Comparison of ENCODE assay signal across 21 cellular contexts in genomic region chr1:19351858-19352257, GRCh38. TPM values are rescaled to one million over a fixed set of nuclear protein-coding genes. Genes with fewer than 3 reads are reported as not detected.
A peak's percentile ranks its signal among the peaks of the same experiment; 100 is the strongest.
DNase-seq lines count a peak whose midpoint lies in the region; ATAC-seq and TF ChIP-seq lines count a peak whose summit lies in the region.
"Had no signal": no experiment of that assay in that cellular context is flagged by ENCODE, and none has a peak within 500 bp of the region (broad histone marks: within the 10 kb centered on the region; RNA-seq: fewer than 3 reads in every experiment).

No MANE protein-coding gene starts in this region.

- H3K27me3 ChIP-seq in GM23338 (ENCODE audit: insufficient read depth) (no peaks in the 10 kb centered on the region), sigmoid colon (no peaks in the 10 kb centered on the region), dorsolateral prefrontal cortex (no peaks in the 10 kb centered on the region)
- H3K27me3 ChIP-seq: body of pancreas, heart left ventricle, MG63, SJCRH30 had no signal

- POLR2A ChIA-PET in WTC11 (lab: Charles Lee), result no interaction called here

- H3K79me2 ChIP-seq in GM23338 (replicated peaks; ENCODE audit: insufficient read depth), result peaks cover 7% of the 10 kb centered on the region; the same call in 1 of the 2 replicates

- H3K27ac ChIP-seq in GM23338 (ENCODE audit: low read depth) (no peak overlapping the region), sigmoid colon (peak overlapping the region; percentile 62 to 73 (median 69)), dorsolateral prefrontal cortex (peak overlapping the region in 14 of 59 donors; percentile 7 to 72 (median 47))
- H3K27ac ChIP-seq: body of pancreas, SJCRH30 had no signal

- H3K36me3 Mint-ChIP-seq in GM23338 (ENCODE audit: low read depth) (peaks cover 51% of the 10 kb centered on the region), WTC11 (peaks cover 43% of the 10 kb centered on the region), glutamatergic neuron (ENCODE audit: unreplicated experiment) (no peaks in the 10 kb centered on the region), natural killer cell (no peaks in the 10 kb centered on the region)

- 81 to 87% methylated on average over 11 of the region's 11 CpGs for WGBS in sigmoid colon, 2 donors

- H3K27ac Mint-ChIP-seq in GM23338 (peak overlapping the region; percentile 52; the same call in 1 of the 2 replicates), WTC11 (peak overlapping the region; percentile 91; the same call in 1 of the 2 replicates), glutamatergic neuron (ENCODE audit: unreplicated experiment) (peak overlapping the region; percentile 66), natural killer cell (no peak overlapping the region)
- H3K27ac Mint-ChIP-seq: activated CD8-positive, alpha-beta T cell treated with anti-CD3 and anti-CD28 coated beads for 36 hours had no signal

- H3K4me3 ChIP-seq in GM23338 (no peak overlapping the region), sigmoid colon (no peak overlapping the region), dorsolateral prefrontal cortex (no peak overlapping the region)
- H3K4me3 ChIP-seq: body of pancreas, heart left ventricle, MG63, SJCRH30 had no signal

- H3F3A ChIP-seq in GM23338 (replicated peaks; ENCODE audit: low read depth), result 0 out of 2 replicates have a peak, but pooled peaks cover 11% of the 10 kb centered on the region

- no peaks in the 10 kb centered on the region for H3K9me2 ChIP-seq in GM23338 (ENCODE audit: insufficient read depth)

- H3K9me3 Mint-ChIP-seq in GM23338 (no peaks in the 10 kb centered on the region), WTC11 (no peaks in the 10 kb centered on the region), glutamatergic neuron (ENCODE audit: unreplicated experiment) (peaks cover 5% of the 10 kb centered on the region), natural killer cell (no peaks in the 10 kb centered on the region)
- H3K9me3 Mint-ChIP-seq: activated CD8-positive, alpha-beta T cell treated with anti-CD3 and anti-CD28 coated beads for 36 hours had no signal

- H3K4me3 Mint-ChIP-seq in GM23338, result no peak overlapping the region
- H3K4me3 Mint-ChIP-seq in WTC11, result no peak overlapping the region
- no peak overlapping the region for H3K4me3 Mint-ChIP-seq in glutamatergic neuron (ENCODE audit: unreplicated experiment)
- no peak overlapping the region for H3K4me3 Mint-ChIP-seq in natural killer cell
- H3K4me3 Mint-ChIP-seq: activated CD8-positive, alpha-beta T cell treated with anti-CD3 and anti-CD28 coated beads for 36 hours had no signal

- no peaks in the 10 kb centered on the region for H3K9me3 ChIP-seq in sigmoid colon
- H3K9me3 ChIP-seq: body of pancreas, heart left ventricle, MG63, SJCRH30 had no signal

- no peak for TF ChIP-seq EP300 in sigmoid colon (IDR thresholded peaks at IDR 0.05)

- H3K4me1 Mint-ChIP-seq in GM23338, result peaks cover 35% of the 10 kb centered on the region
- H3K4me1 Mint-ChIP-seq in WTC11, result peaks cover 31% of the 10 kb centered on the region
- no peaks in the 10 kb centered on the region for H3K4me1 Mint-ChIP-seq in glutamatergic neuron (ENCODE audit: low read depth, unreplicated experiment)
- H3K4me1 Mint-ChIP-seq in natural killer cell, result peaks cover 0 to 9% of the 10 kb centered on the region in 2 donors

- TF ChIP-seq CTCF in GM23338 (conservative IDR thresholded peaks at IDR 0.05; ENCODE audit: low read depth in 2 of 2) (no peak), WTC11 (IDR thresholded peaks at IDR 0.05) (no peak), glutamatergic neuron (IDR thresholded peaks at IDR 0.05; ENCODE audit: partially characterized antibody, unreplicated experiment) (no peak), sigmoid colon (IDR thresholded peaks at IDR 0.05) (no peak), natural killer cell (IDR thresholded peaks at IDR 0.05) (no peak), dorsolateral prefrontal cortex (IDR thresholded peaks at IDR 0.05 in 54 of 56, conservative IDR thresholded peaks at IDR 0.05 in 2 of 56; ENCODE audit: low read depth in 1 of 56, partially characterized antibody in 56 of 56) (no peak)

- H3K4me1 ChIP-seq in GM23338 (ENCODE audit: insufficient read depth) (peaks cover 16% of the 10 kb centered on the region), sigmoid colon (peaks cover 0 to 56% (median 45%) of the 10 kb centered on the region in 4 donors)
- H3K4me1 ChIP-seq: body of pancreas, SJCRH30 had no signal

- peaks cover 19% of the 10 kb centered on the region for H4K20me1 ChIP-seq in GM23338 (replicated peaks; ENCODE audit: insufficient read depth)

- H3K4me2 ChIP-seq in GM23338, result no peak overlapping the region

- H3K36me3 ChIP-seq in GM23338 (ENCODE audit: insufficient read depth), result 0 out of 2 replicates have a peak, but pooled peaks cover 5% of the 10 kb centered on the region
- H3K36me3 ChIP-seq in sigmoid colon, result peaks cover 33 to 72% (median 41%) of the 10 kb centered on the region in 4 donors

- ATAC-seq in GM23338 (no peak), WTC11 (no peak), natural killer cell (no peak)
- ATAC-seq: activated CD8-positive, alpha-beta T cell treated with anti-CD3 and anti-CD28 coated beads for 36 hours; body of pancreas had no signal

- H3K27me3 Mint-ChIP-seq in GM23338 (ENCODE audit: insufficient read depth, low read depth, poor library complexity) (peaks cover 22% of the 10 kb centered on the region), WTC11 (ENCODE audit: low read depth) (no peaks in the 10 kb centered on the region), glutamatergic neuron (ENCODE audit: unreplicated experiment) (peaks cover 4% of the 10 kb centered on the region), natural killer cell (ENCODE audit: low read depth in 2 of 2) (no peaks in the 10 kb centered on the region)
- H3K27me3 Mint-ChIP-seq: activated CD8-positive, alpha-beta T cell treated with anti-CD3 and anti-CD28 coated beads for 36 hours had no signal

- CTCF ChIA-PET in WTC11 (lab: Charles Lee), result interaction anchor here (0.6 to 3.7 kb wide), 3 partner anchors 23 to 299 kb away, joined by 3 to 21 read pairs (median 3); no protein-coding TSS in a partner anchor

- DNase-seq in GM23338 (ENCODE audit: low spot score) (no peak), WTC11 (ENCODE audit: low spot score) (no peak), glutamatergic neuron (no peak), sigmoid colon (peak; percentile 83), natural killer cell (no peak), HuH-7 (ENCODE audit: low spot score) (no peak), dorsolateral prefrontal cortex (no peak)
- no peak for DNase-seq in activated CD8-positive, alpha-beta memory T cell treated with anti-CD3 and anti-CD28 coated beads, Interleukin-2, amount 50 U/mL, for 4 hours
- DNase-seq: activated CD4-positive, CD25-positive, alpha-beta regulatory T cell treated with anti-CD3 and anti-CD28 coated beads, Interleukin-2, amount 50 U/mL, for 72 hours; activated CD8-positive, alpha-beta T cell treated with anti-CD3 and anti-CD28 coated beads for 36 hours; activated gamma-delta T cell; body of pancreas; cerebellar nuclear complex; DMS153; GOT3; heart left ventricle; MG63; NCI-H1105 treated with DMSO at 0.1 percent for 48 hours; NCI-H2029 treated with DMSO at 0.1 percent for 48 hours; SJCRH30; trophoblast cell had no signal

- H2AFZ ChIP-seq in GM23338, result no peak overlapping the region

- no peak for TF ChIP-seq POLR2A in sigmoid colon (IDR thresholded peaks at IDR 0.05)

- intact Hi-C loops in sigmoid colon (cut with DNase I), result loop anchor here (5.0 kb wide), 1 partner anchor 35 kb away; no protein-coding TSS in a partner anchor
- intact Hi-C loops in natural killer cell (cut with micrococcal nuclease), result no loop called here
- intact Hi-C loops in dorsolateral prefrontal cortex (cut with DNase I), result no loop called here

TF ChIP-seq in GM23338, 12 proteins besides CTCF, POLR2A, EP300 and RAD21 (continues in another document):
- TF ChIP-seq JUNB (IDR thresholded peaks at IDR 0.05; ENCODE audit: unreplicated experiment) (no peak), ZNF114 (CRISPR knock-in tag; IDR thresholded peaks at IDR 0.05) (no peak), ZNF331 (CRISPR knock-in tag; IDR thresholded peaks at IDR 0.05; ENCODE audit: low read depth) (no peak)

TF ChIP-seq in WTC11, 78 proteins besides CTCF, POLR2A, EP300 and RAD21:
- TF ChIP-seq PREB (CRISPR knock-in tag; IDR thresholded peaks at IDR 0.05; ENCODE audit: borderline replicate concordance), result no peak
- no peak for TF ChIP-seq ZNF317 (CRISPR knock-in tag; IDR thresholded peaks at IDR 0.05; ENCODE audit: borderline replicate concordance, low read depth)
- TF ChIP-seq OVOL2 (CRISPR knock-in tag; IDR thresholded peaks at IDR 0.05; ENCODE audit: borderline replicate concordance), result no peak
- TF ChIP-seq NFE2L1 (CRISPR knock-in tag; IDR thresholded peaks at IDR 0.05), result no peak
- TF ChIP-seq FOXK1 (CRISPR knock-in tag; IDR thresholded peaks at IDR 0.05), result no peak

RNA-seq across cellular contexts. Expression of gene SLC66A1, which starts 39.7 kb away (rescaled TPM):
- 19.7 and 24.4 TPM in 2 replicates for total RNA-seq in GM23338 (2014; rRNA removed; shearing (Covaris generic))
- polyA plus RNA-seq in GM23338 (2016; fragmentation: Nextera tagmentation; extraction: Ambion mirVana) (6.9 and 8.6 TPM in 2 replicates), sigmoid colon (10 to 100 TPM in 1 of 3 donors, 1 to 10 TPM in 2; 5.1 to 16.0 (median 7.2) TPM)
- total RNA-seq in WTC11 (2021) (12.8 to 14.2 TPM (median 14.1 TPM) in 3 replicates), glutamatergic neuron (ENCODE audit: unreplicated experiment) (41.1 TPM), sigmoid colon (10 to 100 TPM in 1 of 4 donors, 1 to 10 TPM in 3; 7.5 to 15.2 (median 8.8) TPM), natural killer cell (1 to 10 TPM; 5.8 to 8.5 (median 7.6) TPM), dorsolateral prefrontal cortex (10 to 100 TPM; 12.9 to 28.8 (median 19.2) TPM)

RNA-seq across cellular contexts. Expression of gene AKR7A2, which starts 39.9 kb away (rescaled TPM):
- total RNA-seq in GM23338 (2014; rRNA removed; shearing (Covaris generic)), result 53.6 and 60.0 TPM in 2 replicates
- polyA plus RNA-seq in GM23338 (2016; fragmentation: Nextera tagmentation; extraction: Ambion mirVana) (18.2 and 20.8 TPM in 2 replicates), sigmoid colon (10 to 100 TPM; 64.2 to 99.6 (median 84.1) TPM)
- total RNA-seq in WTC11 (2021) (43.4 to 51.6 TPM (median 50.6 TPM) in 3 replicates), glutamatergic neuron (ENCODE audit: unreplicated experiment) (35.7 TPM), sigmoid colon (100 to 1,000 TPM in 1 of 4 donors, 10 to 100 TPM in 3; 55.8 to 110 (median 77.2) TPM), natural killer cell (10 to 100 TPM; 25.5 to 31.9 (median 28.9) TPM), dorsolateral prefrontal cortex (10 to 100 TPM; 30.7 to 80.6 (median 48.3) TPM)

Comparison
In these comparisons a context has a peak if more than half of its experiments do, and no peak if none do; other contexts are left out.
1. H3K27ac Mint-ChIP-seq: peak in GM23338 (single experiment), WTC11 (single experiment) and glutamatergic neuron (single experiment); none in natural killer cell (0 of 2).